32 cellular contexts compared by ENCODE assay signal in genomic region chr5:82425591-82425990, GRCh38.
DNase-seq lines count a peak whose midpoint lies in the region; ATAC-seq, FAIRE-seq and TF ChIP-seq lines count a peak whose summit lies in the region.
"Had no signal": no experiment of that assay in that cellular context is flagged by ENCODE, and none has a peak within 500 bp of the region (broad histone marks: within the 10 kb centered on the region; RNA-seq: fewer than 3 reads in every experiment).

No MANE protein-coding gene starts in this region.

- H2AFZ ChIP-seq in astrocyte (ENCODE audit: low read depth, low read length): no peak overlapping the region
- H2AFZ ChIP-seq: parathyroid adenoma had no signal

- peaks cover 4% of the 10 kb centered on the region for H3K27me3 Mint-ChIP-seq in astrocyte (ENCODE audit: low read depth, unreplicated experiment)
- H3K27me3 Mint-ChIP-seq: activated naive CD8-positive, alpha-beta T cell; activated T-cell treated with anti-CD3 and anti-CD28 coated beads, Interleukin-2, amount 50 U/mL, for 24 hours; central memory CD8-positive, alpha-beta T cell; dendritic cell treated with granulocyte-macrophage colony-stimulating factor and Interleukin-4, amounts not matched to agents 40 ng/mL and 50 ng/mL, for 4 days; memory B cell had no signal

- TF ChIP-seq CTCF in astrocyte (IDR thresholded peaks at IDR 0.05; ENCODE audit: insufficient read depth, low read depth, low read length): no peak
- no peak for TF ChIP-seq CTCF in gastroesophageal sphincter (IDR thresholded peaks at IDR 0.05)
- no peak for TF ChIP-seq CTCF in GM10248 (IDR thresholded peaks at IDR 0.05; ENCODE audit: control extremely low read depth, extremely low read depth, low read depth, missing control alignments)

- WGBS in gastroesophageal sphincter (ENCODE audit: low coverage in 1 of 2), 2 donors: 24 to 59% methylated on average over 3 of the region's 3 CpGs

- no peak for FAIRE-seq in astrocyte (lab: Jason Lieb, UNC)
- FAIRE-seq: GM12878, TTC549 had no signal

- no peak overlapping the region for H3K4me2 ChIP-seq in astrocyte (ENCODE audit: low read length)
- H3K4me2 ChIP-seq: BLaER1, SK-N-SH had no signal

- H3K9me3 ChIP-seq in astrocyte (ENCODE audit: insufficient read depth, low read depth, low read length) (no peaks in the 10 kb centered on the region), gastroesophageal sphincter (no peaks in the 10 kb centered on the region), skeletal muscle tissue (ENCODE audit: control insufficient read depth in 3 of 3, low read length in 3 of 3) (no peaks in the 10 kb centered on the region)
- H3K9me3 ChIP-seq: ascending aorta, BLaER1, esophagus squamous epithelium, sigmoid colon, SK-N-SH had no signal

- no peak for TF ChIP-seq EP300 in gastroesophageal sphincter (IDR thresholded peaks at IDR 0.05)

- H3K27ac ChIP-seq in astrocyte (ENCODE audit: low read depth, low read length) (no peak overlapping the region), gastroesophageal sphincter (no peak overlapping the region), skeletal muscle tissue (ENCODE audit: low read depth, low read length) (peak overlapping the region; percentile 33)
- H3K27ac ChIP-seq: BLaER1, parathyroid adenoma, sigmoid colon had no signal

- H3K4me1 ChIP-seq in astrocyte (ENCODE audit: insufficient read depth, low read length): peaks cover 17% of the 10 kb centered on the region
- H3K4me1 ChIP-seq in gastroesophageal sphincter: peaks cover 0 to 15% (median 0%) of the 10 kb centered on the region in 3 donors
- peaks cover 0 to 4% (median 3%) of the 10 kb centered on the region in 3 donors for H3K4me1 ChIP-seq in skeletal muscle tissue (ENCODE audit: control insufficient read depth in 3 of 3, insufficient read depth in 3 of 3, low read length in 3 of 3)
- H3K4me1 ChIP-seq: BLaER1, parathyroid adenoma, sigmoid colon had no signal

- TF ChIP-seq POLR2A in gastroesophageal sphincter (IDR thresholded peaks at IDR 0.05): no peak

- peak; percentile 69 for ATAC-seq in gastroesophageal sphincter
- no peak for ATAC-seq in HG02763 (IDR thresholded peaks at IDR 0.05; ENCODE audit: unreplicated experiment)
- ATAC-seq: GM12878, left colon had no signal

- no peak overlapping the region for H3K4me3 ChIP-seq in astrocyte (ENCODE audit: insufficient read depth, low read depth, low read length)
- no peak overlapping the region for H3K4me3 ChIP-seq in gastroesophageal sphincter
- H3K4me3 ChIP-seq in skeletal muscle tissue (ENCODE audit: low read length in 3 of 3): no peak overlapping the region
- H3K4me3 ChIP-seq: ascending aorta, BLaER1, esophagus squamous epithelium, GM12878, sigmoid colon had no signal

- H3K4me3 Mint-ChIP-seq in astrocyte (ENCODE audit: unreplicated experiment): no peak overlapping the region
- H3K4me3 Mint-ChIP-seq: activated naive CD8-positive, alpha-beta T cell; activated T-cell treated with anti-CD3 and anti-CD28 coated beads, Interleukin-2, amount 50 U/mL, for 24 hours; central memory CD8-positive, alpha-beta T cell; dendritic cell treated with granulocyte-macrophage colony-stimulating factor and Interleukin-4, amounts not matched to agents 40 ng/mL and 50 ng/mL, for 4 days; endodermal cell; memory B cell; neural crest cell; T-helper 1 cell treated with Interleukin-12 subunit alpha and Interleukin-12 subunit beta and Interleukin-4 antibody, amounts not matched to agents 30 μg/mL and 1 μg/mL, for 36 hours had no signal

- H3K36me3 Mint-ChIP-seq in astrocyte (ENCODE audit: low read depth, unreplicated experiment): no peaks in the 10 kb centered on the region
- H3K36me3 Mint-ChIP-seq: activated naive CD8-positive, alpha-beta T cell; memory B cell had no signal

- H3K36me3 ChIP-seq in astrocyte (ENCODE audit: insufficient read depth, low read length) (no peaks in the 10 kb centered on the region), gastroesophageal sphincter (no peaks in the 10 kb centered on the region), skeletal muscle tissue (ENCODE audit: control insufficient read depth in 3 of 3, insufficient read depth in 3 of 3, low read length in 3 of 3) (no peaks in the 10 kb centered on the region)
- H3K36me3 ChIP-seq: ascending aorta, BLaER1, esophagus squamous epithelium, sigmoid colon had no signal

- H3K27ac Mint-ChIP-seq in astrocyte (ENCODE audit: unreplicated experiment): no peak overlapping the region
- H3K27ac Mint-ChIP-seq: activated naive CD8-positive, alpha-beta T cell; activated T-cell treated with anti-CD3 and anti-CD28 coated beads, Interleukin-2, amount 50 U/mL, for 24 hours; dendritic cell treated with granulocyte-macrophage colony-stimulating factor and Interleukin-4, amounts not matched to agents 40 ng/mL and 50 ng/mL, for 4 days; endodermal cell; memory B cell; T-helper 1 cell treated with Interleukin-12 subunit alpha and Interleukin-12 subunit beta and Interleukin-4 antibody, amounts not matched to agents 30 μg/mL and 1 μg/mL, for 36 hours had no signal

- POLR2A ChIA-PET in GM10248 (lab: Yijun Ruan, JAX): no interaction called here

- DNase-seq in NCI-H446 treated with DMSO at 0.1 percent for 48 hours (lab: John Stamatoyannopoulos, UW) (peak; percentile 64), astrocyte (ENCODE audit: low read depth) (peak; percentile 61), NCI-H1417 treated with DMSO at 0.1 percent for 48 hours (lab: John Stamatoyannopoulos, UW) (no peak), GM10248 (ENCODE audit: extremely low spot score) (no peak)
- DNase-seq: activated effector memory CD4-positive, alpha-beta T cell treated with anti-CD3 and anti-CD28 coated beads, Interleukin-2, amount 50 U/mL, for 16 hours; activated T-cell treated with anti-CD3 and anti-CD28 coated beads, Interleukin-2, amount 50 U/mL, for 24 hours; endodermal cell; esophagus squamous epithelium; H7; hippocampal formation; left colon; NCI-H1436 treated with DMSO at 0.1 percent for 48 hours; NCI-H82; sigmoid colon; SK-N-SH; stimulated activated CD4-positive, alpha-beta T cell treated with anti-CD3 and anti-CD28 coated beads, Interleukin-15, amount 100 ng/mL, for 24 hours; stimulated activated CD4-positive, alpha-beta T cell treated with anti-CD3 and anti-CD28 coated beads, Interleukin-4, amount 100 ng/mL, for 4 hours; trophoblast cell had no signal

- peaks cover 5% of the 10 kb centered on the region for H3K9me3 Mint-ChIP-seq in astrocyte (ENCODE audit: unreplicated experiment)
- H3K9me3 Mint-ChIP-seq: central memory CD8-positive, alpha-beta T cell; dendritic cell treated with granulocyte-macrophage colony-stimulating factor and Interleukin-4, amounts not matched to agents 40 ng/mL and 50 ng/mL, for 4 days; memory B cell had no signal

- CTCF ChIA-PET in GM10248 (lab: Yijun Ruan, JAX): no interaction called here

- H3K79me2 ChIP-seq in astrocyte (ENCODE audit: insufficient read depth, low read length): no peaks in the 10 kb centered on the region
- H3K79me2 ChIP-seq: parathyroid adenoma had no signal

- H4K20me1 ChIP-seq in astrocyte (ENCODE audit: insufficient read depth, low read length): no peaks in the 10 kb centered on the region
- H4K20me1 ChIP-seq: BLaER1 had no signal

- H3K27me3 ChIP-seq in astrocyte (ENCODE audit: insufficient read depth, low read length) (no peaks in the 10 kb centered on the region), gastroesophageal sphincter (no peaks in the 10 kb centered on the region), skeletal muscle tissue (ENCODE audit: control insufficient read depth in 3 of 3, insufficient read depth in 3 of 3, low read length in 3 of 3) (no peaks in the 10 kb centered on the region)
- H3K27me3 ChIP-seq: ascending aorta, BLaER1, sigmoid colon had no signal

- peaks cover 6% of the 10 kb centered on the region for H3K4me1 Mint-ChIP-seq in astrocyte (ENCODE audit: low read depth, unreplicated experiment)
- H3K4me1 Mint-ChIP-seq: central memory CD8-positive, alpha-beta T cell; memory B cell; neural crest cell had no signal

- no peak overlapping the region for H3K9ac ChIP-seq in astrocyte (ENCODE audit: low read length)
- H3K9ac ChIP-seq in skeletal muscle tissue (ENCODE audit: low read depth in 1 of 3, low read length in 3 of 3): no peak overlapping the region
- H3K9ac ChIP-seq: BLaER1, parathyroid adenoma, SK-N-SH had no signal

Comparison
In these comparisons a context has a peak if more than half of its experiments do, and no peak if none do; other contexts are left out.
1. DNase-seq: peak in NCI-H446 treated with DMSO at 0.1 percent for 48 hours (single experiment) and astrocyte (single experiment); none in NCI-H1417 treated with DMSO at 0.1 percent for 48 hours (single experiment) and GM10248 (single experiment).